ENCODE assay signal across 10 cellular contexts in genomic region chr17:82239401-82239925, GRCh38. TPM values are rescaled to one million over a fixed set of nuclear protein-coding genes. Genes with fewer than 3 reads are reported as not detected.
A peak's percentile ranks its signal among the peaks of the same experiment; 100 is the strongest.
DNase-seq lines count a peak whose midpoint lies in the region; ATAC-seq and TF ChIP-seq lines count a peak whose summit lies in the region.
"Had no signal": no experiment of that assay in that cellular context is flagged by ENCODE, and none has a peak within 500 bp of the region (broad histone marks: within the 10 kb centered on the region; RNA-seq: fewer than 3 reads in every experiment).

No MANE protein-coding gene starts in this region.

- H3K9me3 Mint-ChIP-seq in Caco-2 (ENCODE audit: unreplicated experiment) (no peaks in the 10 kb centered on the region), endodermal cell (no peaks in the 10 kb centered on the region)

- TF ChIP-seq CTCF in Caco-2 (IDR thresholded peaks at IDR 0.05; ENCODE audit: insufficient read depth in 1 of 2, low read depth in 1 of 2, low read length in 1 of 2, severe bottlenecking in 1 of 2, unreplicated experiment in 1 of 2) (no peak), endodermal cell (conservative IDR thresholded peaks at IDR 0.05) (no peak), gastrocnemius medialis (IDR thresholded peaks at IDR 0.05 in 4 of 5, conservative IDR thresholded peaks at IDR 0.05 in 1 of 5) (no peak)

- H3K27ac Mint-ChIP-seq in Caco-2 (ENCODE audit: unreplicated experiment): peak overlapping the region; percentile 39
- H3K27ac Mint-ChIP-seq in endodermal cell: no peak overlapping the region

- no peak for TF ChIP-seq POLR2A in gastrocnemius medialis (IDR thresholded peaks at IDR 0.05)

- 96 to 100% methylated on average over 7 to 17 of the region's 17 CpGs for WGBS in endodermal cell (ENCODE audit: insufficient coverage in 1 of 2, insufficient read length in 1 of 2), 2 experiments

- H3K36me3 ChIP-seq in Caco-2 (ENCODE audit: control insufficient read depth, insufficient read depth, low read length): peaks cover 6% of the 10 kb centered on the region
- H3K36me3 ChIP-seq in endodermal cell (ENCODE audit: control insufficient read depth, insufficient read depth, low read length): peaks cover 30% of the 10 kb centered on the region
- H3K36me3 ChIP-seq in gastrocnemius medialis: peaks cover 0 to 24% of the 10 kb centered on the region in 2 donors

- peak overlapping the region; percentile 24 for H3K27ac ChIP-seq in endodermal cell (ENCODE audit: low read depth, low read length)
- H3K27ac ChIP-seq in gastrocnemius medialis: peak overlapping the region; percentile 90 to 98 (median 93)
- H3K27ac ChIP-seq: foreskin keratinocyte had no signal

- H3K9me3 ChIP-seq in Caco-2 (no peaks in the 10 kb centered on the region), endodermal cell (ENCODE audit: control insufficient read depth, low read length) (no peaks in the 10 kb centered on the region), gastrocnemius medialis (no peaks in the 10 kb centered on the region)

- H3K27me3 Mint-ChIP-seq in Caco-2 (ENCODE audit: insufficient read depth, unreplicated experiment) (no peaks in the 10 kb centered on the region), endodermal cell (ENCODE audit: insufficient read depth) (no peaks in the 10 kb centered on the region)
- H3K27me3 Mint-ChIP-seq: brain had no signal

- H3K36me3 Mint-ChIP-seq in Caco-2 (ENCODE audit: insufficient read depth, unreplicated experiment) (peaks cover 75% of the 10 kb centered on the region), endodermal cell (ENCODE audit: low read depth) (peaks cover 21% of the 10 kb centered on the region)

- in situ Hi-C loops in gastrocnemius medialis (cut with MboI; ENCODE audit: low sequenced_read_pairs in 4 of 4): no loop called here

- H3K4me1 ChIP-seq in Caco-2 (peaks cover 23% of the 10 kb centered on the region), endodermal cell (ENCODE audit: control insufficient read depth, insufficient read depth, low read length) (peaks cover 3% of the 10 kb centered on the region), gastrocnemius medialis (peaks cover 86 to 93% of the 10 kb centered on the region in 2 donors)

- no peak overlapping the region for H3K4me3 Mint-ChIP-seq in Caco-2 (ENCODE audit: unreplicated experiment)
- no peak overlapping the region for H3K4me3 Mint-ChIP-seq in endodermal cell
- H3K4me3 Mint-ChIP-seq: brain had no signal

- DNase-seq in Caco-2 (no peak), LHCN-M2 (ENCODE audit: low read depth) (peak; percentile 46), endodermal cell (no peak), gastrocnemius medialis (no peak), NCI-H748 (lab: John Stamatoyannopoulos, UW; ENCODE audit: unreplicated experiment) (no peak), HCEC 1CT (no peak)
- DNase-seq: NCI-H187 treated with DMSO at 0.1 percent for 48 hours had no signal

- H3K4me1 Mint-ChIP-seq in Caco-2 (ENCODE audit: low read depth, unreplicated experiment) (peaks cover 7% of the 10 kb centered on the region), endodermal cell (peaks cover 8% of the 10 kb centered on the region)

- CTCF ChIA-PET in Caco-2 (lab: Charles Lee): interaction anchor here (0.6 kb wide), 1 partner anchor 138 kb away, joined by 3 read pairs; no protein-coding TSS in a partner anchor

- no peaks in the 10 kb centered on the region for H3K27me3 ChIP-seq in Caco-2 (replicated peaks; ENCODE audit: control insufficient read depth, insufficient read depth, low read length)
- no peaks in the 10 kb centered on the region for H3K27me3 ChIP-seq in endodermal cell (ENCODE audit: control insufficient read depth, insufficient read depth, low read length, poor library complexity, severe bottlenecking)
- H3K27me3 ChIP-seq in gastrocnemius medialis: no peaks in the 10 kb centered on the region
- H3K27me3 ChIP-seq: foreskin keratinocyte had no signal

- POLR2A ChIA-PET in Caco-2 (lab: Charles Lee): no interaction called here

- H3K4me3 ChIP-seq in Caco-2 (ENCODE audit: low read depth, low read length) (no peak overlapping the region), endodermal cell (ENCODE audit: low read length) (no peak overlapping the region), gastrocnemius medialis (peak overlapping the region in 1 of 4 donors; percentile 58)

- intact Hi-C loops in Caco-2 (cut with micrococcal nuclease; ENCODE audit: unreplicated experiment): no loop called here
- intact Hi-C loops in gastrocnemius medialis (cut with DNase I; ENCODE audit: low total_unique reads): loop anchor here (5.0 kb wide), 1 partner anchor 202 kb away; the partner anchor contains the start of gene DCXR

- BruUV-seq in Caco-2 (replicated peaks; lab: Mats Ljungman, UMichigan): no TSS peak

- no peak for ATAC-seq in gastrocnemius medialis
- no peak for ATAC-seq in HG02759 (IDR thresholded peaks at IDR 0.05; ENCODE audit: unreplicated experiment)

- no peak overlapping the region for H3K9ac ChIP-seq in endodermal cell (ENCODE audit: extremely low read depth, low read length, poor library complexity, severe bottlenecking)

RNA-seq across cellular contexts. Expression of gene SLC16A3, which starts 10.6 kb away (rescaled TPM):
- total RNA-seq in Caco-2 (2022): 13.1 and 13.7 TPM in 2 replicates
- 497 and 711 TPM in 2 replicates for total RNA-seq in LHCN-M2 (2014; rRNA removed)
- 445 TPM for polyA plus RNA-seq in LHCN-M2 (2012)
- total RNA-seq in endodermal cell: 10 to 100 TPM; 31.8 to 39.7 TPM
- 31.8 TPM for polyA plus RNA-seq in endodermal cell (2013, experiment 1 of 2)
- polyA plus RNA-seq in endodermal cell (2013, experiment 2 of 2): 26.2 TPM
- 100 to 1,000 TPM in 2 of 4 donors, 10 to 100 TPM in 2; 46.0 to 173 (median 126) TPM for total RNA-seq in gastrocnemius medialis

RNA-seq across cellular contexts. Expression of gene CCDC57, which starts 26.8 kb away (rescaled TPM):
- total RNA-seq in Caco-2 (2022): 31.0 and 32.2 TPM in 2 replicates
- 11.0 and 13.5 TPM in 2 replicates for total RNA-seq in LHCN-M2 (2014; rRNA removed)
- polyA plus RNA-seq in LHCN-M2 (2012): 8.0 TPM
- 10 to 100 TPM; 61.8 to 82.8 TPM for total RNA-seq in endodermal cell
- 25.7 TPM for polyA plus RNA-seq in endodermal cell (2013, experiment 1 of 2)
- 22.9 TPM for polyA plus RNA-seq in endodermal cell (2013, experiment 2 of 2)
- 10 to 100 TPM in 1 of 4 donors, 1 to 10 TPM in 3; 3.7 to 11.3 (median 5.1) TPM for total RNA-seq in gastrocnemius medialis

RNA-seq across cellular contexts. Expression of gene CSNK1D, which starts 34.0 kb away (rescaled TPM):
- 196 TPM in 2 replicates for total RNA-seq in Caco-2 (2022)
- total RNA-seq in LHCN-M2 (2014; rRNA removed): 38.9 and 51.3 TPM in 2 replicates
- 98.1 TPM for polyA plus RNA-seq in LHCN-M2 (2012)
- total RNA-seq in endodermal cell: 100 to 1,000 TPM; 104 to 143 TPM
- 101 TPM for polyA plus RNA-seq in endodermal cell (2013, experiment 1 of 2)
- polyA plus RNA-seq in endodermal cell (2013, experiment 2 of 2): 74.7 TPM
- 10 to 100 TPM; 34.0 to 55.2 (median 47.3) TPM for total RNA-seq in gastrocnemius medialis
